Comparison of ENCODE assay signal across 20 cellular contexts in genomic region chr5:37769108-37769507, GRCh38.
"Had no signal": no experiment of that assay in that cellular context is flagged by ENCODE, and none has a peak within 500 bp of the region (broad histone marks: within the 10 kb centered on the region; RNA-seq: fewer than 3 reads in every experiment).

No MANE protein-coding gene starts in this region.

- H3K9me3 ChIP-seq: esophagus squamous epithelium, ovary, prostate gland had no signal

- H2AFZ ChIP-seq: hepatocyte had no signal

- H3K4me1 ChIP-seq: esophagus squamous epithelium, prostate gland, spleen had no signal

- H3K27ac ChIP-seq: epithelial cell of prostate, esophagus squamous epithelium, hepatocyte, ovary, prostate gland, spleen had no signal

- H3K36me3 ChIP-seq: esophagus squamous epithelium, ovary, prostate gland, spleen had no signal

- ATAC-seq: effector memory CD8-positive, alpha-beta T cell; left colon; mucosa of descending colon; natural killer cell; sciatic nerve; stimulated activated memory B cell treated with anti-CD40 and anti-IgM and Interleukin-4, amounts not matched to agents 10 μg/mL and 1 μg/mL and 100 μg/mL, for 72 hours had no signal

- H3K4me2 ChIP-seq: hepatocyte had no signal

- DNase-seq: effector memory CD8-positive, alpha-beta T cell; esophagus squamous epithelium; foreskin fibroblast; head of caudate nucleus; kidney; left colon; mammary epithelial cell; mucosa of descending colon; natural killer cell; nucleus accumbens; ovary; spleen; stimulated activated CD4-positive, alpha-beta T cell treated with anti-CD3 and anti-CD28 coated beads, Interleukin-15, amount 100 ng/mL, for 24 hours; stimulated activated CD4-positive, alpha-beta T cell treated with anti-CD3 and anti-CD28 coated beads, Interleukin-1b, Interleukin-23, amount 100 ng/mL, for 48 hours; stimulated activated CD4-positive, alpha-beta T cell treated with anti-CD3 and anti-CD28 coated beads, Interleukin-4, amount 100 ng/mL, for 24 hours had no signal

- H3K4me3 ChIP-seq: esophagus squamous epithelium, hepatocyte, mucosa of descending colon, ovary, prostate gland, spleen had no signal

- H3K27me3 ChIP-seq: esophagus squamous epithelium, hepatocyte, ovary, spleen had no signal
